2 cellular contexts compared by ENCODE assay signal in genomic region chr5:103646698-103647614, GRCh38.
A peak's percentile ranks its signal among the peaks of the same experiment; 100 is the strongest.
TF ChIP-seq lines count a peak whose summit lies in the region.

No MANE protein-coding gene starts in this region.

TF ChIP-seq in GM23338, 12 proteins besides CTCF, POLR2A, EP300 and RAD21 (continued from another document):
- peak; percentile 70; the same call in 1 of the 2 replicates for TF ChIP-seq ZNF462 (CRISPR knock-in tag; IDR thresholded peaks at IDR 0.05)
- no peak for TF ChIP-seq ETS1 (IDR thresholded peaks at IDR 0.05)

TF ChIP-seq in H1, 55 proteins besides CTCF, POLR2A, EP300 and RAD21 (continued from another document):
- TF ChIP-seq E2F6 (IDR thresholded peaks at IDR 0.05) (peak; percentile 51; the same call in 1 of the 2 replicates), HDAC2 (IDR thresholded peaks at IDR 0.05; ENCODE audit: borderline replicate concordance in 1 of 2, low read depth in 2 of 2, low read length in 2 of 2) (peak; percentile 44 to 47; a peak in 1 of 4 replicates), TEAD4 (IDR thresholded peaks at IDR 0.05; ENCODE audit: low read depth, low read length) (peak; percentile 70), TCF12 (IDR thresholded peaks at IDR 0.05; ENCODE audit: low read depth, low read length) (0 out of 2 replicates have a peak, but pooled peaks have one; percentile 46), JUN (IDR thresholded peaks at IDR 0.05; ENCODE audit: low read depth, low read length) (no peak), NANOG (IDR thresholded peaks at IDR 0.05; ENCODE audit: insufficient read depth, low read depth, low read length, poor library complexity, severe bottlenecking) (peak; percentile 37), KDM5A (IDR thresholded peaks at IDR 0.05; ENCODE audit: low read length) (no peak)
